Comparison of ENCODE assay signal across 8 cellular contexts in genomic region chr10:52313350-52314006, GRCh38. TPM values are rescaled to one million over a fixed set of nuclear protein-coding genes. Genes with fewer than 3 reads are reported as not detected.
DNase-seq lines count a peak whose midpoint lies in the region; ATAC-seq and TF ChIP-seq lines count a peak whose summit lies in the region.

No MANE protein-coding gene starts in this region.

- peaks cover 5 to 16% of the 10 kb centered on the region in 2 donors for H3K4me1 ChIP-seq in ascending aorta

- H3K9me3 ChIP-seq in ascending aorta: no peaks in the 10 kb centered on the region

- peak overlapping the region; percentile 58 to 68 for H3K4me3 ChIP-seq in ascending aorta

- DNase-seq in HFFc6 (no peak), ascending aorta (ENCODE audit: low spot score in 2 of 2) (no peak), iPS-NIHi7 (ENCODE audit: extremely low spot score) (peak; percentile 19), NCI-H187 (lab: John Stamatoyannopoulos, UW) (no peak), COLO829 (ENCODE audit: low spot score) (no peak), NCI-H2029 (lab: John Stamatoyannopoulos, UW) (no peak), activated T-cell treated with anti-CD3 and anti-CD28 coated beads for 4 hours (no peak)

- H3K27ac ChIP-seq in ascending aorta: no peak overlapping the region

- H3K27ac Mint-ChIP-seq in HFFc6: peak overlapping the region; percentile 97
- H3K27ac Mint-ChIP-seq in stimulated activated memory B cell treated with anti-CD40 and anti-IgM and Interleukin-4, amounts not matched to agents 10 μg/mL and 1 μg/mL and 100 μg/mL, for 72 hours: no peak overlapping the region

- peak overlapping the region; percentile 99 for H3K4me3 Mint-ChIP-seq in HFFc6
- peak overlapping the region; percentile 79 for H3K4me3 Mint-ChIP-seq in stimulated activated memory B cell treated with anti-CD40 and anti-IgM and Interleukin-4, amounts not matched to agents 10 μg/mL and 1 μg/mL and 100 μg/mL, for 72 hours

- peaks cover 41% of the 10 kb centered on the region for H3K36me3 Mint-ChIP-seq in HFFc6 (ENCODE audit: low read depth)
- H3K36me3 Mint-ChIP-seq in stimulated activated memory B cell treated with anti-CD40 and anti-IgM and Interleukin-4, amounts not matched to agents 10 μg/mL and 1 μg/mL and 100 μg/mL, for 72 hours: no peaks in the 10 kb centered on the region

- intact Hi-C loops in ascending aorta (cut with DNase I): loop anchor here (2.0 to 10.0 kb wide), 2 partner anchors 173 to 1329 kb away; no protein-coding TSS in a partner anchor

- peaks cover 11% of the 10 kb centered on the region for H3K27me3 Mint-ChIP-seq in HFFc6 (ENCODE audit: insufficient read depth)
- H3K27me3 Mint-ChIP-seq in stimulated activated memory B cell treated with anti-CD40 and anti-IgM and Interleukin-4, amounts not matched to agents 10 μg/mL and 1 μg/mL and 100 μg/mL, for 72 hours: peaks cover 65% of the 10 kb centered on the region

- ATAC-seq in stimulated activated memory B cell treated with anti-CD40 and anti-IgM and Interleukin-4, amounts not matched to agents 10 μg/mL and 1 μg/mL and 100 μg/mL, for 72 hours: no peak

- H3K9me3 Mint-ChIP-seq in HFFc6: peaks cover 4% of the 10 kb centered on the region
- H3K9me3 Mint-ChIP-seq in stimulated activated memory B cell treated with anti-CD40 and anti-IgM and Interleukin-4, amounts not matched to agents 10 μg/mL and 1 μg/mL and 100 μg/mL, for 72 hours: no peaks in the 10 kb centered on the region

- H3K27me3 ChIP-seq in ascending aorta: no peaks in the 10 kb centered on the region

- H3K4me1 Mint-ChIP-seq in HFFc6 (ENCODE audit: low read depth): peaks cover 63% of the 10 kb centered on the region
- H3K4me1 Mint-ChIP-seq in stimulated activated memory B cell treated with anti-CD40 and anti-IgM and Interleukin-4, amounts not matched to agents 10 μg/mL and 1 μg/mL and 100 μg/mL, for 72 hours: peaks cover 25% of the 10 kb centered on the region

- no peak for TF ChIP-seq CTCF in HFFc6 (IDR thresholded peaks at IDR 0.05)
- no peak for TF ChIP-seq CTCF in ascending aorta (IDR thresholded peaks at IDR 0.05)

- no peaks in the 10 kb centered on the region for H3K36me3 ChIP-seq in ascending aorta

RNA-seq across cellular contexts. Expression of gene DKK1, which starts 0.6 kb away (rescaled TPM):
- total RNA-seq in HFFc6 (2021; fragmentation: NEBNext Ultra II Directional; extraction: Animal tissue kit (Norgen Biotek cat#: 25700)): 1,000 to 10,000 TPM; 1,601 to 2,175 (median 1,792) TPM
- 1.6 TPM for total RNA-seq in ascending aorta

Comparison
In these comparisons a context has a peak if more than half of its experiments do, and no peak if none do; other contexts are left out.
1. RNA of gene DKK1, which starts 0.6 kb away (total RNA-seq): 1,601 to 2,175 TPM in HFFc6; 1.6 TPM in ascending aorta (single experiment); every median in the first group is over 100 times any median in the second.